Comparison of ENCODE assay signal across 28 cellular contexts in genomic region chr2:135845997-135846396, GRCh38. TPM values are rescaled to one million over a fixed set of nuclear protein-coding genes. Genes with fewer than 3 reads are reported as not detected.
DNase-seq lines count a peak whose midpoint lies in the region; ATAC-seq, FAIRE-seq and TF ChIP-seq lines count a peak whose summit lies in the region.
"Had no signal": no experiment of that assay in that cellular context is flagged by ENCODE, and none has a peak within 500 bp of the region (broad histone marks: within the 10 kb centered on the region; RNA-seq: fewer than 3 reads in every experiment).

No MANE protein-coding gene starts in this region.

- no peak overlapping the region for H3K4me3 Mint-ChIP-seq in activated CD8-positive, alpha-beta memory T cell treated with anti-CD3 and anti-CD28 coated beads, Interleukin-2, amount 10 ng/mL, durations not matched to agents 7 days and 5 days
- H3K4me3 Mint-ChIP-seq in nephron progenitor cell, result no peak overlapping the region
- H3K4me3 Mint-ChIP-seq: CD14-positive monocyte; CD4-positive, alpha-beta T cell; CD8-positive, alpha-beta memory T cell had no signal

- TF ChIP-seq CTCF in hepatocyte (IDR thresholded peaks at IDR 0.05; ENCODE audit: poor library complexity), result no peak
- TF ChIP-seq CTCF in nephron progenitor cell (IDR thresholded peaks at IDR 0.05), result no peak

- H3K36me3 ChIP-seq in hepatocyte (replicated peaks; ENCODE audit: insufficient read depth, low read depth), result no peaks in the 10 kb centered on the region

- H3K27ac Mint-ChIP-seq in activated CD8-positive, alpha-beta memory T cell treated with anti-CD3 and anti-CD28 coated beads, Interleukin-2, amount 10 ng/mL, durations not matched to agents 7 days and 5 days, result peak overlapping the region; percentile 14
- H3K27ac Mint-ChIP-seq in nephron progenitor cell, result peak overlapping the region; percentile 62
- H3K27ac Mint-ChIP-seq: CD4-positive, alpha-beta T cell had no signal

- no peaks in the 10 kb centered on the region for H3K27me3 ChIP-seq in hepatocyte
- H3K27me3 ChIP-seq: BE2C; BLaER1 treated with 17β-estradiol and CSF1 and Interleukin-3, amounts not matched to agents 10 nM and 100 nM had no signal

- H3K9me3 ChIP-seq in hepatocyte (ENCODE audit: low read depth), result no peaks in the 10 kb centered on the region
- H3K9me3 ChIP-seq: BE2C; BLaER1 treated with 17β-estradiol and CSF1 and Interleukin-3, amounts not matched to agents 10 nM and 100 nM had no signal

- H3K4me1 Mint-ChIP-seq in activated CD8-positive, alpha-beta memory T cell treated with anti-CD3 and anti-CD28 coated beads, Interleukin-2, amount 10 ng/mL, durations not matched to agents 7 days and 5 days, result peaks cover 19% of the 10 kb centered on the region
- peaks cover 16% of the 10 kb centered on the region for H3K4me1 Mint-ChIP-seq in nephron progenitor cell
- H3K4me1 Mint-ChIP-seq: CD14-positive monocyte had no signal

- H3K27me3 Mint-ChIP-seq in activated CD8-positive, alpha-beta memory T cell treated with anti-CD3 and anti-CD28 coated beads, Interleukin-2, amount 10 ng/mL, durations not matched to agents 7 days and 5 days, result no peaks in the 10 kb centered on the region
- H3K27me3 Mint-ChIP-seq in nephron progenitor cell (ENCODE audit: low read depth, poor library complexity), result no peaks in the 10 kb centered on the region
- H3K27me3 Mint-ChIP-seq: CD4-positive, alpha-beta T cell had no signal

- H3K9me2 ChIP-seq in hepatocyte (replicated peaks; ENCODE audit: insufficient read depth), result no peaks in the 10 kb centered on the region

- peak; percentile 35 for FAIRE-seq in GM19239 (lab: Jason Lieb, UNC)
- FAIRE-seq: A204.1, D721Med, GM12878, GM18507, H1 had no signal

- no peak for ATAC-seq in activated CD8-positive, alpha-beta memory T cell treated with anti-CD3 and anti-CD28 coated beads, Interleukin-2, amount 10 ng/mL, durations not matched to agents 7 days and 5 days
- no peak for ATAC-seq in GM19397 (IDR thresholded peaks at IDR 0.05; ENCODE audit: unreplicated experiment)
- ATAC-seq: GM12878 had no signal

- 71% methylated on average over 5 of the region's 5 CpGs for WGBS in hepatocyte (ENCODE audit: low lambda C conversion rate, missing lambda C conversion rate)

- no peak overlapping the region for H2AFZ ChIP-seq in hepatocyte
- H2AFZ ChIP-seq: GM23248 had no signal

- no peaks in the 10 kb centered on the region for H4K20me1 ChIP-seq in hepatocyte (ENCODE audit: insufficient read depth, poor library complexity, severe bottlenecking)

- no peaks in the 10 kb centered on the region for H3K79me2 ChIP-seq in hepatocyte

- DNase-seq in activated CD8-positive, alpha-beta memory T cell treated with anti-CD3 and anti-CD28 coated beads, Interleukin-2, amount 10 ng/mL, durations not matched to agents 7 days and 5 days, result no peak
- DNase-seq in activated CD8-positive, alpha-beta memory T cell treated with anti-CD3 and anti-CD28 coated beads for 24 hours, result no peak
- no peak for DNase-seq in GM19239 (ENCODE audit: insufficient read length, low spot score)
- DNase-seq in hepatocyte (ENCODE audit: low spot score), result no peak
- DNase-seq in nephron progenitor cell, result no peak
- DNase-seq in Kasumi-1 (lab: John Stamatoyannopoulos, UW), result no peak
- DNase-seq in NCI-H82 (lab: John Stamatoyannopoulos, UW), result no peak
- DNase-seq: ACHN; AML-193; BE2C; CD4-positive, alpha-beta T cell; CD8-positive, alpha-beta memory T cell; DMS 273 treated with DMSO at 0.1 percent for 48 hours; DMS79; EL; GDM1; GM23248; H7; HCEC 1CT had no signal

- H3K4me1 ChIP-seq in hepatocyte (ENCODE audit: insufficient read depth), result peaks cover 17% of the 10 kb centered on the region
- H3K4me1 ChIP-seq: BE2C had no signal

- H3K4me2 ChIP-seq in hepatocyte, result no peak overlapping the region
- H3K4me2 ChIP-seq: BLaER1 treated with 17β-estradiol and CSF1 and Interleukin-3, amounts not matched to agents 10 nM and 100 nM had no signal

- H3K27ac ChIP-seq in hepatocyte, result peak overlapping the region; percentile 64
- H3K27ac ChIP-seq: 22Rv1; BLaER1 treated with 17β-estradiol and CSF1 and Interleukin-3, amounts not matched to agents 10 nM and 100 nM; GM23248 had no signal

- H3K9me3 Mint-ChIP-seq in activated CD8-positive, alpha-beta memory T cell treated with anti-CD3 and anti-CD28 coated beads, Interleukin-2, amount 10 ng/mL, durations not matched to agents 7 days and 5 days (ENCODE audit: low read depth), result no peaks in the 10 kb centered on the region
- H3K9me3 Mint-ChIP-seq in nephron progenitor cell, result no peaks in the 10 kb centered on the region
- H3K9me3 Mint-ChIP-seq: CD14-positive monocyte; CD4-positive, alpha-beta T cell; CD8-positive, alpha-beta memory T cell had no signal

- CTCF ChIA-PET in activated CD8-positive, alpha-beta memory T cell treated with anti-CD3 and anti-CD28 coated beads, Interleukin-2, amount 10 ng/mL, durations not matched to agents 7 days and 5 days (lab: Charles Lee), result no interaction called here

- H3K4me3 ChIP-seq in hepatocyte, result no peak overlapping the region
- H3K4me3 ChIP-seq: BLaER1 treated with 17β-estradiol and CSF1 and Interleukin-3, amounts not matched to agents 10 nM and 100 nM; GM12878; GM23248 had no signal

- peaks cover 68% of the 10 kb centered on the region for H3K36me3 Mint-ChIP-seq in activated CD8-positive, alpha-beta memory T cell treated with anti-CD3 and anti-CD28 coated beads, Interleukin-2, amount 10 ng/mL, durations not matched to agents 7 days and 5 days
- H3K36me3 Mint-ChIP-seq in nephron progenitor cell (ENCODE audit: low read depth), result peaks cover 78% of the 10 kb centered on the region

RNA-seq across cellular contexts. Expression of gene LCT, which starts 9.0 kb away (rescaled TPM):
- under 1 TPM; 0.41 to 0.56 TPM for total RNA-seq in activated CD8-positive, alpha-beta memory T cell treated with anti-CD3 and anti-CD28 coated beads, Interleukin-2, amount 10 ng/mL, durations not matched to agents 7 days and 5 days
- total RNA-seq in hepatocyte, result 3.2 and 4.1 TPM in 2 replicates
- 0.51 and 1.0 TPM in 2 replicates for polyA plus RNA-seq in hepatocyte
- polyA plus RNA-seq: CD14-positive monocyte; CD8-positive, alpha-beta memory T cell; GM23248; H1 had no signal

RNA-seq across cellular contexts. Expression of gene MCM6, which starts 30.2 kb away (rescaled TPM):
- 100 to 1,000 TPM; 130 to 159 TPM for total RNA-seq in activated CD8-positive, alpha-beta memory T cell treated with anti-CD3 and anti-CD28 coated beads, Interleukin-2, amount 10 ng/mL, durations not matched to agents 7 days and 5 days
- total RNA-seq in hepatocyte, result 16.1 and 17.9 TPM in 2 replicates
- polyA plus RNA-seq in hepatocyte, result 8.3 and 13.7 TPM in 2 replicates
